ENCODE assay signal across 18 cellular contexts in genomic region chr4:43556262-43556661, GRCh38.
A peak's percentile ranks its signal among the peaks of the same experiment; 100 is the strongest.
DNase-seq lines count a peak whose midpoint lies in the region; ATAC-seq and TF ChIP-seq lines count a peak whose summit lies in the region.
"Had no signal": no experiment of that assay in that cellular context is flagged by ENCODE, and none has a peak within 500 bp of the region (broad histone marks: within the 10 kb centered on the region; RNA-seq: fewer than 3 reads in every experiment).

No MANE protein-coding gene starts in this region.

- no peak for TF ChIP-seq CTCF in MM.1S (IDR thresholded peaks at IDR 0.05; ENCODE audit: low read length)
- no peak for TF ChIP-seq CTCF in SU-DHL-6 (IDR thresholded peaks at IDR 0.05; ENCODE audit: insufficient read depth, low read length, poor library complexity, severe bottlenecking)

- H3F3A ChIP-seq in MM.1S (ENCODE audit: insufficient read depth, low read length) (no peaks in the 10 kb centered on the region), SU-DHL-6 (ENCODE audit: insufficient read depth) (peaks cover 6% of the 10 kb centered on the region; the same call in 1 of the 2 replicates)

- H3K27me3 ChIP-seq in MM.1S (replicated peaks; ENCODE audit: insufficient read depth, low read length) (no peaks in the 10 kb centered on the region), SU-DHL-6 (ENCODE audit: low read length) (no peaks in the 10 kb centered on the region)
- H3K27me3 ChIP-seq: BE2C had no signal

- H3K9me3 Mint-ChIP-seq in naive B cell, result peaks cover 5 to 52% (median 25%) of the 10 kb centered on the region in 7 donors

- DNase-seq in MM.1S (peak; percentile 36), naive B cell (no peak), NK-92 (lab: John Stamatoyannopoulos, UW; ENCODE audit: unreplicated experiment) (no peak)
- DNase-seq in stimulated activated CD4-positive, alpha-beta T cell treated with anti-CD3 and anti-CD28 coated beads, Interleukin-2, amount 100 ng/mL, for 24 hours, result no peak
- DNase-seq: ACHN; BE2C; C1 segment of cervical spinal cord; CD4-positive, CD25-positive, alpha-beta regulatory T cell; DMS153; DMS79; GF-D8; HCEC 1CT; KBM-7 had no signal

- H2AFZ ChIP-seq in MM.1S (ENCODE audit: low read length) (no peak overlapping the region), SU-DHL-6 (ENCODE audit: low read depth, low read length, severe bottlenecking) (no peak overlapping the region)
- H2AFZ ChIP-seq: GM23338 had no signal

- H4K20me1 ChIP-seq in MM.1S (ENCODE audit: insufficient read depth, low read length) (no peaks in the 10 kb centered on the region), SU-DHL-6 (ENCODE audit: low read depth, low read length) (no peaks in the 10 kb centered on the region)

- H3K9ac ChIP-seq in MM.1S (ENCODE audit: low read length) (no peak overlapping the region), SU-DHL-6 (ENCODE audit: low read length) (no peak overlapping the region)

- H3K27ac Mint-ChIP-seq in naive B cell, result peak overlapping the region in 1 of 6 donors; percentile 7
- H3K27ac Mint-ChIP-seq: CD4-positive, CD25-positive, alpha-beta regulatory T cell; GM23338; IgD-negative memory B cell had no signal

- H3K36me3 ChIP-seq in MM.1S (replicated peaks; ENCODE audit: insufficient read depth, low read length) (no peaks in the 10 kb centered on the region), SU-DHL-6 (ENCODE audit: low read length) (no peaks in the 10 kb centered on the region)
- H3K36me3 ChIP-seq: BE2C had no signal

- H3K4me3 ChIP-seq in MM.1S (ENCODE audit: low read length) (no peak overlapping the region), SU-DHL-6 (ENCODE audit: insufficient read depth, low read length, poor library complexity, severe bottlenecking) (no peak overlapping the region)
- H3K4me3 ChIP-seq: GM23338 had no signal

- no peaks in the 10 kb centered on the region for H3K9me2 ChIP-seq in MM.1S (replicated peaks; ENCODE audit: insufficient read depth, low read length)
- H3K9me2 ChIP-seq in SU-DHL-6 (replicated peaks; ENCODE audit: insufficient read depth, low read length), result no peaks in the 10 kb centered on the region

- no peaks in the 10 kb centered on the region for H3K27me3 Mint-ChIP-seq in naive B cell
- H3K27me3 Mint-ChIP-seq: CD4-positive, CD25-positive, alpha-beta regulatory T cell; IgD-negative memory B cell had no signal

- peak; percentile 69 to 75 for ATAC-seq in naive B cell (ENCODE audit: low read depth in 2 of 2)
- ATAC-seq in GM21529 (IDR thresholded peaks at IDR 0.05; ENCODE audit: unreplicated experiment), result no peak
- ATAC-seq: GM23338, HepG2 had no signal

- peaks cover 4 to 30% (median 8%) of the 10 kb centered on the region in 3 donors for H3K4me1 Mint-ChIP-seq in naive B cell
- H3K4me1 Mint-ChIP-seq: CD4-positive, CD25-positive, alpha-beta regulatory T cell; GM23338 had no signal

- peak overlapping the region in 1 of 8 donors; percentile 26 for H3K4me3 Mint-ChIP-seq in naive B cell
- H3K4me3 Mint-ChIP-seq: CD4-positive, CD25-positive, alpha-beta regulatory T cell; GM23338; IgD-negative memory B cell had no signal

- peaks cover 12% of the 10 kb centered on the region; the same call in 1 of the 2 replicates for H3K4me1 ChIP-seq in MM.1S (ENCODE audit: low read length)
- H3K4me1 ChIP-seq: BE2C had no signal

- no peaks in the 10 kb centered on the region for H3K9me3 ChIP-seq in MM.1S (replicated peaks; ENCODE audit: insufficient read depth, low read length)
- H3K9me3 ChIP-seq in SU-DHL-6 (ENCODE audit: insufficient read depth, low read length), result peaks cover 10% of the 10 kb centered on the region; the same call in 1 of the 2 replicates
- H3K9me3 ChIP-seq: BE2C had no signal

- H3K79me2 ChIP-seq in MM.1S (ENCODE audit: low read length) (no peaks in the 10 kb centered on the region), SU-DHL-6 (ENCODE audit: insufficient read depth, low read length) (no peaks in the 10 kb centered on the region)

- no peak overlapping the region for H3K4me2 ChIP-seq in MM.1S (ENCODE audit: low read depth, low read length)
- H3K4me2 ChIP-seq in SU-DHL-6 (ENCODE audit: low read depth, low read length, poor library complexity, severe bottlenecking), result peak overlapping the region; percentile 31
- H3K4me2 ChIP-seq: GM23338 had no signal

- H3K36me3 Mint-ChIP-seq in naive B cell, result peaks cover 5 to 13% of the 10 kb centered on the region in 2 donors
- H3K36me3 Mint-ChIP-seq: CD4-positive, CD25-positive, alpha-beta regulatory T cell; IgD-negative memory B cell had no signal

- H3K27ac ChIP-seq in MM.1S (ENCODE audit: low read length), result peak overlapping the region; percentile 1; the same call in 1 of the 2 replicates
- H3K27ac ChIP-seq in SU-DHL-6 (ENCODE audit: low read depth, low read length), result peak overlapping the region; percentile 31
